8 cellular contexts compared by ENCODE assay signal in genomic region chr14:105020815-105021655, GRCh38. TPM values are rescaled to one million over a fixed set of nuclear protein-coding genes. Genes with fewer than 3 reads are reported as not detected.
DNase-seq lines count a peak whose midpoint lies in the region; ATAC-seq and TF ChIP-seq lines count a peak whose summit lies in the region.

TSS of gene CDCA4 (minus strand) at chr14:105021083. CDS start at chr14:105011929, 9,154 bp downstream.

- under 1% methylated on average over 115 of the region's 115 CpGs for WGBS in thymus

- no peaks in the 10 kb centered on the region for H3K9me3 ChIP-seq in thymus (ENCODE audit: control insufficient read depth)

- DNase-seq in NCI-H1048 (lab: John Stamatoyannopoulos, UW) (peak; percentile 90), glomerular endothelial cell (ENCODE audit: extremely low read depth, low read depth, low spot score) (no peak), osteocyte (ENCODE audit: extremely low spot score, unreplicated experiment) (peak; percentile 99)

- H3K4me3 ChIP-seq in GM08714 (ENCODE audit: low read length) (peak within 1 kb of the TSS; percentile 92), thymus (ENCODE audit: low read length) (peak within 1 kb of the TSS; percentile 91)

- peaks cover 3% of the 10 kb centered on the region for H3K36me3 ChIP-seq in thymus (ENCODE audit: control insufficient read depth, insufficient read depth)

- no peaks in the 10 kb centered on the region for H3K9me3 Mint-ChIP-seq in activated naive CD4-positive, alpha-beta T cell treated with anti-CD3 and anti-CD28 coated beads, Interleukin-2, amount 50 U/mL, for 24 hours
- no peaks in the 10 kb centered on the region for H3K9me3 Mint-ChIP-seq in osteocyte (ENCODE audit: unreplicated experiment)

- H3K4me1 ChIP-seq in thymus (ENCODE audit: control insufficient read depth, insufficient read depth, low read length), result peaks cover 27% of the 10 kb centered on the region

- H3K27ac Mint-ChIP-seq in activated naive CD4-positive, alpha-beta T cell treated with anti-CD3 and anti-CD28 coated beads, Interleukin-2, amount 50 U/mL, for 24 hours, result peak within 1 kb of the TSS; percentile 97
- peak within 1 kb of the TSS; percentile 94 for H3K27ac Mint-ChIP-seq in osteocyte (ENCODE audit: unreplicated experiment)

- TF ChIP-seq CTCF in osteocyte (IDR thresholded peaks at IDR 0.05), result no peak

- no peaks in the 10 kb centered on the region for H3K27me3 Mint-ChIP-seq in activated naive CD4-positive, alpha-beta T cell treated with anti-CD3 and anti-CD28 coated beads, Interleukin-2, amount 50 U/mL, for 24 hours
- H3K27me3 Mint-ChIP-seq in osteocyte (ENCODE audit: unreplicated experiment), result no peaks in the 10 kb centered on the region

- peaks cover 6% of the 10 kb centered on the region for H3K36me3 Mint-ChIP-seq in activated naive CD4-positive, alpha-beta T cell treated with anti-CD3 and anti-CD28 coated beads, Interleukin-2, amount 50 U/mL, for 24 hours
- peaks cover 1% of the 10 kb centered on the region for H3K36me3 Mint-ChIP-seq in osteocyte (ENCODE audit: unreplicated experiment)

- H3K27me3 ChIP-seq in thymus (ENCODE audit: control insufficient read depth, insufficient read depth), result no peaks in the 10 kb centered on the region

- peaks cover 66% of the 10 kb centered on the region for H3K4me1 Mint-ChIP-seq in activated naive CD4-positive, alpha-beta T cell treated with anti-CD3 and anti-CD28 coated beads, Interleukin-2, amount 50 U/mL, for 24 hours
- H3K4me1 Mint-ChIP-seq in osteocyte (ENCODE audit: unreplicated experiment), result peaks cover 71% of the 10 kb centered on the region

- H3K4me3 Mint-ChIP-seq in activated naive CD4-positive, alpha-beta T cell treated with anti-CD3 and anti-CD28 coated beads, Interleukin-2, amount 50 U/mL, for 24 hours, result peak within 1 kb of the TSS; percentile 98
- peak within 1 kb of the TSS; percentile 85 for H3K4me3 Mint-ChIP-seq in osteocyte (ENCODE audit: unreplicated experiment)

- peak within 1 kb of the TSS; percentile 85 for H3K27ac ChIP-seq in thymus (ENCODE audit: low read depth)

- ATAC-seq in HG02588 (IDR thresholded peaks at IDR 0.05; ENCODE audit: unreplicated experiment) (peak; percentile 77), SK-N-SH treated with all-trans-retinoic acid at 6 μM for 48 hours (peak; percentile 79)

TF ChIP-seq in SK-N-SH treated with all-trans-retinoic acid at 6 μM for 48 hours, 23 proteins besides CTCF, POLR2A, EP300 and RAD21:
- no peak for TF ChIP-seq RARB (CRISPR knock-in tag; IDR thresholded peaks at IDR 0.05)
- no peak for TF ChIP-seq TSHZ2 (CRISPR knock-in tag; IDR thresholded peaks at IDR 0.05)
- no peak for TF ChIP-seq CREB5 (CRISPR knock-in tag; IDR thresholded peaks at IDR 0.05; ENCODE audit: low read depth)
- no peak for TF ChIP-seq ZNF565 (CRISPR knock-in tag; conservative IDR thresholded peaks at IDR 0.05; ENCODE audit: low read depth)
- no peak for TF ChIP-seq ZFP30 (CRISPR knock-in tag; IDR thresholded peaks at IDR 0.05)

RNA-seq across cellular contexts. Expression of gene CDCA4, which starts in this region (rescaled TPM):
- 20.8 and 21.9 TPM in 2 replicates for total RNA-seq in glomerular endothelial cell
- 14.6 and 17.4 TPM in 2 replicates for total RNA-seq in osteocyte
- polyA plus RNA-seq in thymus, result 10.7 TPM
